Comparison of ENCODE assay signal across 1 cellular context in genomic region chr12:120335447-120335846, GRCh38.
TF ChIP-seq lines count a peak whose summit lies in the region.
"Not testable (repeated sequence)": the region's sequence is repeated elsewhere in the genome, so short reads cannot be mapped to it uniquely, and the experiment has no call there.

No MANE protein-coding gene starts in this region.

TF ChIP-seq in HepG2, 621 proteins besides CTCF, POLR2A, EP300 and RAD21:
- TF ChIP-seq ETV5 (CRISPR knock-in tag; IDR thresholded peaks at IDR 0.05; ENCODE audit: borderline replicate concordance) (peak; percentile 44; the same call in 1 of the 2 replicates), GABPB1 (CRISPR knock-in tag; IDR thresholded peaks at IDR 0.05) (0 out of 2 replicates have a peak, but pooled peaks have one; percentile 39), STAG1 (CRISPR knock-in tag; IDR thresholded peaks at IDR 0.05) (peak; percentile 59), SMC3 (IDR thresholded peaks at IDR 0.05; ENCODE audit: low read length) (peak; percentile 52; the same call in 1 of the 2 replicates), GABPA (CRISPR knock-in tag; IDR thresholded peaks at IDR 0.05; ENCODE audit: low read depth) (peak; percentile 31; the same call in 1 of the 2 replicates), KDM2A (CRISPR knock-in tag; IDR thresholded peaks at IDR 0.05; ENCODE audit: borderline replicate concordance, low read depth) (peak; percentile 34; the same call in 1 of the 2 replicates)
- not testable (repeated sequence) for TF ChIP-seq GABPA (IDR thresholded peaks at IDR 0.05; ENCODE audit: low read depth, low read length)
